11 cellular contexts compared by ENCODE assay signal in the genomic region with DNA sequence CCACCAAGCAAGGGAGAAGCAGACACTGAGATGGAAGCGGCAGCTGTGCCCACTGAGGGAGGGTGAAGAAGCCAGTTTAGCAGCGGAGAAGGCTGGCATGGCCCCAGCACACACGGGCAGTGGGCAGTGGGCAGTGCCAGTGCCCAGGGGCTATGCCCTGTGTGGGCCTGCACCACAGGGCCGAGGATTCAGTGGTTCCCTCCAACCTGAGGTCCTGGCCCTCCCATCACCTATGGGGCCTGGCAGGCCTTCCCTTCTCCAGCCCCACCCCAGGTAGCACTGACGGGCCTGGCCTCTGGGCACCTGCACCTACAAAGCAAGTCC.
A peak's percentile ranks its signal among the peaks of the same experiment; 100 is the strongest.
DNase-seq lines count a peak whose midpoint lies in the region; ATAC-seq and TF ChIP-seq lines count a peak whose summit lies in the region.
"Had no signal": no experiment of that assay in that cellular context is flagged by ENCODE, and none has a peak within 500 bp of the region (broad histone marks: within the 10 kb centered on the region; RNA-seq: fewer than 3 reads in every experiment).

No MANE protein-coding gene starts in this region.

- peaks cover 26% of the 10 kb centered on the region for H3K4me1 ChIP-seq in CD4-positive, CD25-positive, alpha-beta regulatory T cell (ENCODE audit: control insufficient read depth, insufficient read depth, low read length, poor library complexity, severe bottlenecking)
- H3K4me1 ChIP-seq in HEK293 (ENCODE audit: control insufficient read depth, insufficient read depth, low read length) = peaks cover 10% of the 10 kb centered on the region

- H3K27me3 Mint-ChIP-seq in CD4-positive, CD25-positive, alpha-beta regulatory T cell = no peaks in the 10 kb centered on the region
- H3K27me3 Mint-ChIP-seq in activated naive CD8-positive, alpha-beta T cell = no peaks in the 10 kb centered on the region
- no peaks in the 10 kb centered on the region for H3K27me3 Mint-ChIP-seq in naive thymus-derived CD8-positive, alpha-beta T cell
- no peaks in the 10 kb centered on the region for H3K27me3 Mint-ChIP-seq in mesothelial cell of epicardium (ENCODE audit: low read depth)

- H3K27ac Mint-ChIP-seq in CD4-positive, CD25-positive, alpha-beta regulatory T cell = peak overlapping the region in 2 of 3 donors; percentile 50 to 75
- H3K27ac Mint-ChIP-seq in activated naive CD8-positive, alpha-beta T cell = peak overlapping the region; percentile 83
- peak overlapping the region; percentile 86 to 95 (median 92) for H3K27ac Mint-ChIP-seq in naive thymus-derived CD8-positive, alpha-beta T cell
- no peak overlapping the region for H3K27ac Mint-ChIP-seq in mesothelial cell of epicardium

- no peaks in the 10 kb centered on the region for H3K36me3 ChIP-seq in CD4-positive, CD25-positive, alpha-beta regulatory T cell (ENCODE audit: control insufficient read depth, insufficient read depth, low read length)
- no peaks in the 10 kb centered on the region for H3K36me3 ChIP-seq in HEK293 (ENCODE audit: control insufficient read depth in 2 of 2, insufficient read depth in 1 of 2, low read length in 2 of 2)

- TF ChIP-seq CTCF in HEK293 (tag by site-specific recombination; IDR thresholded peaks at IDR 0.05) = no peak
- TF ChIP-seq CTCF in mesothelial cell of epicardium (IDR thresholded peaks at IDR 0.05; ENCODE audit: unreplicated experiment) = no peak

- peak overlapping the region; percentile 57 for H3K27ac ChIP-seq in CD4-positive, CD25-positive, alpha-beta regulatory T cell (ENCODE audit: insufficient read depth, low read length, poor library complexity, severe bottlenecking)
- H3K27ac ChIP-seq in HEK293 (ENCODE audit: extremely low read depth, low read depth, low read length) = no peak overlapping the region

- ATAC-seq in CD4-positive, CD25-positive, alpha-beta regulatory T cell (ENCODE audit: low read depth in 2 of 2) = no peak
- no peak for ATAC-seq in naive thymus-derived CD8-positive, alpha-beta T cell
- ATAC-seq in GM19324 (IDR thresholded peaks at IDR 0.05; ENCODE audit: low FRiP score, unreplicated experiment) = no peak

- H3K9me3 Mint-ChIP-seq in CD4-positive, CD25-positive, alpha-beta regulatory T cell = no peaks in the 10 kb centered on the region
- no peaks in the 10 kb centered on the region for H3K9me3 Mint-ChIP-seq in activated naive CD8-positive, alpha-beta T cell (ENCODE audit: low read depth)
- no peaks in the 10 kb centered on the region for H3K9me3 Mint-ChIP-seq in naive thymus-derived CD8-positive, alpha-beta T cell
- H3K9me3 Mint-ChIP-seq in mesothelial cell of epicardium = no peaks in the 10 kb centered on the region
- H3K9me3 Mint-ChIP-seq: activated T-cell treated with anti-CD3 and anti-CD28 coated beads, Interleukin-2, amount 50 U/mL, for 4 hours had no signal

- no peaks in the 10 kb centered on the region for H3K9me3 ChIP-seq in CD4-positive, CD25-positive, alpha-beta regulatory T cell (ENCODE audit: control insufficient read depth in 2 of 2, low read length in 2 of 2)
- no peaks in the 10 kb centered on the region for H3K9me3 ChIP-seq in HEK293 (ENCODE audit: control insufficient read depth, insufficient read depth, low read depth, low read length)

- DNase-seq in CD4-positive, CD25-positive, alpha-beta regulatory T cell = no peak
- no peak for DNase-seq in naive thymus-derived CD8-positive, alpha-beta T cell
- DNase-seq in DMS114 treated with DMSO at 0.1 percent for 48 hours (lab: John Stamatoyannopoulos, UW; ENCODE audit: unreplicated experiment) (no peak), mesothelial cell of epicardium (ENCODE audit: low spot score in 2 of 2, unreplicated experiment in 2 of 2) (no peak), NCI-H1436 treated with DMSO at 0.1 percent for 48 hours (lab: John Stamatoyannopoulos, UW) (no peak)
- DNase-seq: GOT3, kidney glomerular epithelial cell had no signal

- CTCF ChIA-PET in HEK293 (lab: Yijun Ruan, JAX) = interaction anchor here (0.8 to 1.6 kb wide), 5 partner anchors 11 to 78 kb away, joined by 3 to 4 read pairs (median 3); no protein-coding TSS in a partner anchor

- no peak overlapping the region for H3K4me3 ChIP-seq in CD4-positive, CD25-positive, alpha-beta regulatory T cell (ENCODE audit: low read depth, low read length)
- no peak overlapping the region for H3K4me3 ChIP-seq in HEK293 (ENCODE audit: low read depth, low read length)

- H3K36me3 Mint-ChIP-seq in CD4-positive, CD25-positive, alpha-beta regulatory T cell = peaks cover 4% of the 10 kb centered on the region
- peaks cover 3% of the 10 kb centered on the region for H3K36me3 Mint-ChIP-seq in activated naive CD8-positive, alpha-beta T cell
- peaks cover 0 to 3% (median 3%) of the 10 kb centered on the region in 3 donors for H3K36me3 Mint-ChIP-seq in naive thymus-derived CD8-positive, alpha-beta T cell
- H3K36me3 Mint-ChIP-seq in mesothelial cell of epicardium = no peaks in the 10 kb centered on the region

- H3K4me3 Mint-ChIP-seq in CD4-positive, CD25-positive, alpha-beta regulatory T cell = no peak overlapping the region
- no peak overlapping the region for H3K4me3 Mint-ChIP-seq in activated naive CD8-positive, alpha-beta T cell
- H3K4me3 Mint-ChIP-seq in naive thymus-derived CD8-positive, alpha-beta T cell = peak overlapping the region; percentile 67 to 90 (median 80)
- H3K4me3 Mint-ChIP-seq in mesothelial cell of epicardium = no peak overlapping the region
- H3K4me3 Mint-ChIP-seq: activated T-cell treated with anti-CD3 and anti-CD28 coated beads, Interleukin-2, amount 50 U/mL, for 4 hours had no signal

- H3K4me1 Mint-ChIP-seq in CD4-positive, CD25-positive, alpha-beta regulatory T cell = peaks cover 6 to 44% (median 25%) of the 10 kb centered on the region in 4 donors
- peaks cover 53% of the 10 kb centered on the region for H3K4me1 Mint-ChIP-seq in activated naive CD8-positive, alpha-beta T cell (ENCODE audit: low read depth)
- H3K4me1 Mint-ChIP-seq in naive thymus-derived CD8-positive, alpha-beta T cell = peaks cover 29 to 64% (median 61%) of the 10 kb centered on the region in 4 donors
- H3K4me1 Mint-ChIP-seq in mesothelial cell of epicardium = peaks cover 22% of the 10 kb centered on the region

- no peaks in the 10 kb centered on the region for H3K27me3 ChIP-seq in CD4-positive, CD25-positive, alpha-beta regulatory T cell (ENCODE audit: control insufficient read depth, insufficient read depth, low read length)

- POLR2A ChIA-PET in HEK293 (lab: Yijun Ruan, JAX) = no interaction called here
- POLR2A ChIA-PET in naive thymus-derived CD8-positive, alpha-beta T cell (lab: Charles Lee) = interaction anchor here (0.7 to 3.8 kb wide), 10 partner anchors 10 to 150 kb away, joined by 3 to 18 read pairs (median 4); partner anchors contain the start of genes LYSET and MOAP1

TF ChIP-seq in HEK293, 187 proteins besides CTCF, POLR2A, EP300 and RAD21:
- TF ChIP-seq, protein P1, sequence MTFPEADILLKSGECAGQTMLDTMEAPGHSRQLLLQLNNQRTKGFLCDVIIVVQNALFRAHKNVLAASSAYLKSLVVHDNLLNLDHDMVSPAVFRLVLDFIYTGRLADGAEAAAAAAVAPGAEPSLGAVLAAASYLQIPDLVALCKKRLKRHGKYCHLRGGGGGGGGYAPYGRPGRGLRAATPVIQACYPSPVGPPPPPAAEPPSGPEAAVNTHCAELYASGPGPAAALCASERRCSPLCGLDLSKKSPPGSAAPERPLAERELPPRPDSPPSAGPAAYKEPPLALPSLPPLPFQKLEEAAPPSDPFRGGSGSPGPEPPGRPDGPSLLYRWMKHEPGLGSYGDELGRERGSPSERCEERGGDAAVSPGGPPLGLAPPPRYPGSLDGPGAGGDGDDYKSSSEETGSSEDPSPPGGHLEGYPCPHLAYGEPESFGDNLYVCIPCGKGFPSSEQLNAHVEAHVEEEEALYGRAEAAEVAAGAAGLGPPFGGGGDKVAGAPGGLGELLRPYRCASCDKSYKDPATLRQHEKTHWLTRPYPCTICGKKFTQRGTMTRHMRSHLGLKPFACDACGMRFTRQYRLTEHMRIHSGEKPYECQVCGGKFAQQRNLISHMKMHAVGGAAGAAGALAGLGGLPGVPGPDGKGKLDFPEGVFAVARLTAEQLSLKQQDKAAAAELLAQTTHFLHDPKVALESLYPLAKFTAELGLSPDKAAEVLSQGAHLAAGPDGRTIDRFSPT (tag by site-specific recombination; IDR thresholded peaks at IDR 0.05) = peak; percentile 87
- TF ChIP-seq ZFP3 (tag by site-specific recombination; IDR thresholded peaks at IDR 0.05; ENCODE audit: low read depth) = no peak

Comparison
In these comparisons a context has a peak if more than half of its experiments do, and no peak if none do; other contexts are left out.
1. H3K4me3 Mint-ChIP-seq: peak in naive thymus-derived CD8-positive, alpha-beta T cell (10 of 10); none in CD4-positive, CD25-positive, alpha-beta regulatory T cell (0 of 4), activated naive CD8-positive, alpha-beta T cell (single experiment) and mesothelial cell of epicardium (single experiment).